1 cellular context compared by ENCODE assay signal in the genomic region with DNA sequence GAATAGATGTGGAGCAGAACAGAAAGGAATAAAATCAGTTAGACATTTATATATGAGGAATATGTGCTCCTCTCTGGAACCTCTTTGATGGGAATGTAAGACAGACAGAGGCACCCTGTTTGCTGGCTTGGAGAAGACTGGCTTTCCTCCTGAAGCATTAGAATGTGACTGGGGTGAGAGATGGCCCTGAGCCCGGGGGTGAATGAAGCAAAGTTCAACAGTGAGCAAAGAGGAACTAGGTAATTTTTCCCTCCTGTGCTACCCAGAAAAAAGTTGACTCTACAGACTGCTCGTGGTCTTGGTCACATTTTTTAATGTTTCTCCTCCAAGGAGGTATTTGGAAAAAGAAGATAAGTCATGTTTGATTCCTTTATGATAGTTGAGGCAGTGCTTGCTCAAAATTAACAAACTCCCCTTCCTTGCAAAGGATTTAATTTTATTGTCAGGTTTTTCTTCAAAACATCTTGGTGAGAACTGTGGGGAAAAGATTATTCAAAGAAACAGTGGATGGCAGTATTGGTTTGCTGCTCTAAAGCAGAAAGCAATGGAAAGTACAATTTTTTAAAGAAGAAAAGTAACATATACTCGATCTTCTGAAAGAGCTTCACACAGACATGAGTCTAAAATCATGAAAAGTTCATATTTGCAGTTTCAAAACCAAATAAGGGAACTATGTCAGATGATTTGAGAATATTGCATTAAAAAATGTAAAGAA.
TF ChIP-seq lines count a peak whose summit lies in the region.

No MANE protein-coding gene starts in this region.

TF ChIP-seq in HepG2, 621 proteins besides CTCF, POLR2A, EP300 and RAD21 (continued from another document):
- no peak for TF ChIP-seq SKIL (CRISPR knock-in tag; IDR thresholded peaks at IDR 0.05; ENCODE audit: borderline replicate concordance)
